In the genomic region with DNA sequence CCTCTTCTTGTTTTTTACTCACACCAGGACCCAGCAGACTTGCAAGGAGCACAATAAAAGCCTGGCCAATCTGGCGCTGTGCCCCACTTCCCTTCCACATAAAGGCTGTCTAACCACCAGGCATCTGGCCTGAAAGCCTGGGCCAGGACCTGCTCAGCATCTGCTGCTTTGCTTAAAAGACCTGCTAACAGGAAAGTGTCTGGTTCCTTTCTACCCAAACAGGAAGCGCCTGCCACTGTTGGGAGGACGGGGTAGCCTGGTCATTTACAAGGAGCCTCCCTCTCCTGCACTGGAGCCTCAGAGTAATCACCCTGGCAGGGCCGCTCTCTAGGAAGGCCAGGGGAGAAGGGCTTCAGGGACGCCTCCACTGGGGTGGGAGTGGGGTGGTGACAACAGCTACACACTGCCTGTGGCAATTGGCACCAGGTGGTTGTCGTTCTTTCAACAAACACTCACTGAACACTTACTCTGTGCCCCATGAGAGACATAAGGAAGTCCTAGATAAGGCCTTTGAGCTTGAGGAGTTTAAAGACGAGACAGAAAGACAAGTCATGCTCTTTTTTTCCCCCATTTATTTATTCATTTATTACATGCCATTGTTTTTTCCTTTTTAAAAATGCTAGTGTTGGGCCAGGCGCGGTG, we compare ENCODE assay signal across 8 cellular contexts. TPM values are rescaled to one million over a fixed set of nuclear protein-coding genes. Genes with fewer than 3 reads are reported as not detected.
DNase-seq lines count a peak whose midpoint lies in the region; ATAC-seq and TF ChIP-seq lines count a peak whose summit lies in the region.

No MANE protein-coding gene starts in this region.

- peaks cover 13% of the 10 kb centered on the region for H3K4me1 Mint-ChIP-seq in type B pancreatic cell (ENCODE audit: unreplicated experiment)

- H3K36me3 Mint-ChIP-seq in type B pancreatic cell = no peaks in the 10 kb centered on the region

- POLR2A ChIA-PET in OCI-LY7 (lab: Charles Lee) = no interaction called here

- H3K4me3 ChIP-seq in GM12865 (ENCODE audit: low read depth, low read length) (no peak overlapping the region), OCI-LY7 (ENCODE audit: low read depth, low read length, poor library complexity, severe bottlenecking) (no peak overlapping the region), fibroblast of the aortic adventitia (ENCODE audit: low read depth, low read length) (no peak overlapping the region)

- H3K79me2 ChIP-seq in OCI-LY7 (ENCODE audit: insufficient read depth, low read depth, low read length) = no peaks in the 10 kb centered on the region

- BruUV-seq in OCI-LY7 (replicated peaks; lab: Mats Ljungman, UMichigan) = no TSS peak

- H4K20me1 ChIP-seq in OCI-LY7 (ENCODE audit: insufficient read depth, low read length) = no peaks in the 10 kb centered on the region

- peak; percentile 6 for DNase-seq in GM12865 (ENCODE audit: low read depth)
- DNase-seq in OCI-LY7 (ENCODE audit: low spot score) = peak; percentile 67
- peak; percentile 86 for DNase-seq in fibroblast of the aortic adventitia (ENCODE audit: low read depth)
- peak; percentile 98 for DNase-seq in pulmonary artery endothelial cell (ENCODE audit: low read depth, low spot score)
- no peak for DNase-seq in type B pancreatic cell (ENCODE audit: extremely low spot score, unreplicated experiment)
- DNase-seq in RKO (ENCODE audit: low spot score) = no peak

- H3K9me3 ChIP-seq in OCI-LY7 (ENCODE audit: low read length) = no peaks in the 10 kb centered on the region

- no peaks in the 10 kb centered on the region for H3K36me3 ChIP-seq in OCI-LY7 (ENCODE audit: insufficient read depth, low read length)

- no peak for TF ChIP-seq CTCF in GM12865 (IDR thresholded peaks at IDR 0.05; ENCODE audit: insufficient read depth, low read depth, low read length, missing control alignments)
- no peak for TF ChIP-seq CTCF in OCI-LY7 (conservative IDR thresholded peaks at IDR 0.05; ENCODE audit: low read length)
- TF ChIP-seq CTCF in fibroblast of the aortic adventitia (IDR thresholded peaks at IDR 0.05; ENCODE audit: insufficient read depth, low read length) = no peak
- TF ChIP-seq CTCF in type B pancreatic cell (conservative IDR thresholded peaks at IDR 0.05) = no peak

- H3K27me3 Mint-ChIP-seq in type B pancreatic cell = peaks cover 41% of the 10 kb centered on the region

- no peaks in the 10 kb centered on the region for H3K9me3 Mint-ChIP-seq in type B pancreatic cell

- H3K9me2 ChIP-seq in OCI-LY7 (ENCODE audit: insufficient read depth, low read length) = no peaks in the 10 kb centered on the region

- H3K27ac Mint-ChIP-seq in type B pancreatic cell = no peak overlapping the region

- H3K4me3 Mint-ChIP-seq in type B pancreatic cell = no peak overlapping the region

- CTCF ChIA-PET in OCI-LY7 (lab: Charles Lee; ENCODE audit: unreplicated experiment) = no interaction called here

- peaks cover 11% of the 10 kb centered on the region for H3K4me1 ChIP-seq in OCI-LY7 (ENCODE audit: insufficient read depth, low read length, poor library complexity, severe bottlenecking)

- H3K4me2 ChIP-seq in OCI-LY7 (ENCODE audit: low read length) = peak overlapping the region; percentile 45

- no peak for ATAC-seq in HG02852 (IDR thresholded peaks at IDR 0.05; ENCODE audit: unreplicated experiment)
- no peak for ATAC-seq in HG03469 (IDR thresholded peaks at IDR 0.05; ENCODE audit: unreplicated experiment)

- peak overlapping the region; percentile 85 for H2AFZ ChIP-seq in OCI-LY7 (ENCODE audit: low read length)

- intact Hi-C loops in OCI-LY7 (cut with micrococcal nuclease; ENCODE audit: unreplicated experiment) = no loop called here

- H3K27ac ChIP-seq in OCI-LY7 (ENCODE audit: low read depth, low read length, poor library complexity, severe bottlenecking) = peak overlapping the region; percentile 32

RNA-seq across cellular contexts. Expression of a gene that starts 6.3 kb away (rescaled TPM):
- not detected in 2 replicates for total RNA-seq in OCI-LY7 (2014; rRNA removed; shearing (Covaris generic))
- not detected in 2 replicates for total RNA-seq in OCI-LY7 (2022)
- 0.09 TPM in 1 of 2 replicates, not detected in the other for total RNA-seq in fibroblast of the aortic adventitia (ENCODE audit: low replicate concordance)
- total RNA-seq in pulmonary artery endothelial cell = 4.3 and 7.2 TPM in 2 replicates
- total RNA-seq in type B pancreatic cell (ENCODE audit: low replicate concordance) = 0.97 and 1.8 TPM in 2 replicates

RNA-seq across cellular contexts. Expression of a gene that starts 7.6 kb away (rescaled TPM):
- total RNA-seq in OCI-LY7 (2014; rRNA removed; shearing (Covaris generic)) = 61.9 and 65.9 TPM in 2 replicates
- total RNA-seq in OCI-LY7 (2022) (256 and 279 TPM in 2 replicates), fibroblast of the aortic adventitia (ENCODE audit: low replicate concordance) (34.7 and 74.3 TPM in 2 replicates), pulmonary artery endothelial cell (97.9 and 135 TPM in 2 replicates), type B pancreatic cell (ENCODE audit: low replicate concordance) (173 and 223 TPM in 2 replicates)

RNA-seq across cellular contexts. Expression of a gene that starts 41.0 kb away (rescaled TPM):
- not detected in 2 replicates for total RNA-seq in OCI-LY7 (2014; rRNA removed; shearing (Covaris generic))
- total RNA-seq in OCI-LY7 (2022) = not detected in 2 replicates
- total RNA-seq in fibroblast of the aortic adventitia (ENCODE audit: low replicate concordance) = not detected in 2 replicates
- not detected in 2 replicates for total RNA-seq in pulmonary artery endothelial cell
- total RNA-seq in type B pancreatic cell (ENCODE audit: low replicate concordance) = not detected in 2 replicates

RNA-seq across cellular contexts. Expression of a gene that starts 48.7 kb away (rescaled TPM):
- not detected in 2 replicates for total RNA-seq in OCI-LY7 (2014; rRNA removed; shearing (Covaris generic))
- total RNA-seq in OCI-LY7 (2022) = 0.21 TPM in 1 of 2 replicates, not detected in the other
- not detected in 2 replicates for total RNA-seq in fibroblast of the aortic adventitia (ENCODE audit: low replicate concordance)
- not detected in 2 replicates for total RNA-seq in pulmonary artery endothelial cell
- 0.22 TPM in 1 of 2 replicates, not detected in the other for total RNA-seq in type B pancreatic cell (ENCODE audit: low replicate concordance)

Comparison
In these comparisons a context has a peak if more than half of its experiments do, and no peak if none do; other contexts are left out.
1. DNase-seq: peak in GM12865 (single experiment), OCI-LY7 (single experiment), fibroblast of the aortic adventitia (single experiment) and pulmonary artery endothelial cell (single experiment); none in type B pancreatic cell (single experiment) and RKO (single experiment).